1 cellular context compared by ENCODE assay signal in the genomic region with DNA sequence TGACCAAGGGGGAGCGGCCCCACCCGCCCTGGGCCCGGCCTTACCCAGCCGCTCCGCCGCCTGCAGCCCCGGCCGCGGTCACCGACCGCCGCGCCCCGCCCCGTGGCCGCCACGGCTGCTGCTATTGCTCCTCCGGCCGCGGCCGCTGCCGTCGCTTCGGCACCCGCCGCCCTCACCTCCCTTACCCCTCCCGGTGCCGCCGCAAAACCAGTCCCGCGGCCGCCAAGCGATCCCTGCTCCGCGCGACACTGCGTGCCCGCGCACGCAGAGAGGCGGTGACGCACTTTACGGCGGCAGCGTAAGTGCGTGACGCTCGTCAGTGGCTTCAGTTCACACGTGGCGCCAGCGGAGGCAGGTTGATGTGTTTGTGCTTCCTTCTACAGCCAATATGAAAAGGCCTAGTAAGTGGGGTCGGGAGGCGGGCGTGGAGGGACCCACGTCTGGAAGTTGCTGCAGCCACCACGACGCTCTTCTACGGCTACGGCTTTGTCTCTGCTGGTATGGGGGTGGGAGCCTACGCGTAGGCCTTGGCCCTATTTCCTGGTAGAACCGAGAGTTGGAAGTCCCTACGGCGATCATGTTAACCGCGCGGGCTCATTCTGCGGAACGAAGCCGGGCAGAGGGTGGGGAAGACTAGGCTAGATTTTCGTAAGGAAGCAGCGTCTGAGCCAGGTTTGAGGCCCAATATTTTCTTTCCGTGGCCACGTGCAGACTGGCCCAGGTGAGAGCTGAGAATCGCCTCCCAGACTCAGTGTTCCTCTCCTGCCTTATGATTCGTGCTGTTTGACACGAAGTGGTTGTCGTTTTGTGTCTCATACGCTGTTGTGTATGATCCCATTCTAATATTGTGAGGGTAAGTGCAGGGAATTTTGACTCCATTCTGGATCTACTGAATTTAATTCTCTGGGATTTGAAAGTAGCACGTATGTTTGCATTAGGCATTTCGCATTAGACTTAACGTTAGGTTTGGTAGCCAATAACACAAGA.
TF ChIP-seq lines count a peak whose summit lies in the region.

A gene with protein sequence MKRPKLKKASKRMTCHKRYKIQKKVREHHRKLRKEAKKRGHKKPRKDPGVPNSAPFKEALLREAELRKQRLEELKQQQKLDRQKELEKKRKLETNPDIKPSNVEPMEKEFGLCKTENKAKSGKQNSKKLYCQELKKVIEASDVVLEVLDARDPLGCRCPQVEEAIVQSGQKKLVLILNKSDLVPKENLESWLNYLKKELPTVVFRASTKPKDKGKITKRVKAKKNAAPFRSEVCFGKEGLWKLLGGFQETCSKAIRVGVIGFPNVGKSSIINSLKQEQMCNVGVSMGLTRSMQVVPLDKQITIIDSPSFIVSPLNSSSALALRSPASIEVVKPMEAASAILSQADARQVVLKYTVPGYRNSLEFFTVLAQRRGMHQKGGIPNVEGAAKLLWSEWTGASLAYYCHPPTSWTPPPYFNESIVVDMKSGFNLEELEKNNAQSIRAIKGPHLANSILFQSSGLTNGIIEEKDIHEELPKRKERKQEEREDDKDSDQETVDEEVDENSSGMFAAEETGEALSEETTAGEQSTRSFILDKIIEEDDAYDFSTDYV (plus strand): TSS at position 328 of the 987 bp plus-strand sequence. CDS start 61 bp downstream, at position 389.
PBRM1 (minus strand) TSS at position 209 of the 987 bp plus-strand sequence.

TF ChIP-seq in GM12878, 131 proteins besides CTCF, POLR2A, EP300 and RAD21 (continued from another document and continues in another):
- TF ChIP-seq, protein P1, sequence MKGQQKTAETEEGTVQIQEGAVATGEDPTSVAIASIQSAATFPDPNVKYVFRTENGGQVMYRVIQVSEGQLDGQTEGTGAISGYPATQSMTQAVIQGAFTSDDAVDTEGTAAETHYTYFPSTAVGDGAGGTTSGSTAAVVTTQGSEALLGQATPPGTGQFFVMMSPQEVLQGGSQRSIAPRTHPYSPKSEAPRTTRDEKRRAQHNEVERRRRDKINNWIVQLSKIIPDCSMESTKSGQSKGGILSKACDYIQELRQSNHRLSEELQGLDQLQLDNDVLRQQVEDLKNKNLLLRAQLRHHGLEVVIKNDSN (IDR thresholded peaks at IDR 0.05; ENCODE audit: borderline replicate concordance, extremely low read length, insufficient read depth, low read depth, low read length), result peak; percentile 42
- peak; percentile 26; the same call in 1 of the 2 replicates for TF ChIP-seq PAX5 (IDR thresholded peaks at IDR 0.05; ENCODE audit: borderline replicate concordance, low read depth, low read length)
- no peak for TF ChIP-seq FOXM1 (IDR thresholded peaks at IDR 0.05; ENCODE audit: low read depth, low read length)
- TF ChIP-seq ZNF217 (IDR thresholded peaks at IDR 0.05), result no peak
- TF ChIP-seq ETV6 (conservative IDR thresholded peaks at IDR 0.05 in 1 of 2, IDR thresholded peaks at IDR 0.05 in 1 of 2; ENCODE audit: borderline replicate concordance in 1 of 2, low read depth in 1 of 2), result 0 out of 4 replicates have a peak, but pooled peaks of 1 of the 2 experiments have one; percentile 2
- no peak; the same call in 1 of the 2 replicates for TF ChIP-seq NR2C1 (IDR thresholded peaks at IDR 0.05)
- TF ChIP-seq WRNIP1 (IDR thresholded peaks at IDR 0.05; ENCODE audit: borderline replicate concordance, low read depth, low read length), result peak; percentile 67; the same call in 1 of the 2 replicates
- peak; percentile 30; the same call in 1 of the 2 replicates for TF ChIP-seq USF2 (IDR thresholded peaks at IDR 0.05; ENCODE audit: borderline replicate concordance, low read depth, low read length)
- peak; percentile 67 to 87; a peak in 3 of 4 replicates for TF ChIP-seq BHLHE40 (IDR thresholded peaks at IDR 0.05; ENCODE audit: borderline replicate concordance in 1 of 2, low read depth in 2 of 2, low read length in 1 of 2)
- TF ChIP-seq CREB1 (IDR thresholded peaks at IDR 0.05; ENCODE audit: low read depth), result peak; percentile 91
- TF ChIP-seq FOS (IDR thresholded peaks at IDR 0.05; ENCODE audit: borderline replicate concordance, extremely low read depth, insufficient read length), result no peak
- peak; percentile 96 for TF ChIP-seq POLR2AphosphoS2 (IDR thresholded peaks at IDR 0.05; ENCODE audit: low read depth, low read length)
- TF ChIP-seq HSF1 (IDR thresholded peaks at IDR 0.05; ENCODE audit: low read depth, low read length), result no peak
- TF ChIP-seq NBN (IDR thresholded peaks at IDR 0.05), result peak; percentile 84
- peak; percentile 70 for TF ChIP-seq RUNX3 (IDR thresholded peaks at IDR 0.05; ENCODE audit: low read length)
- TF ChIP-seq TCF7 (IDR thresholded peaks at IDR 0.05; ENCODE audit: borderline replicate concordance), result no peak
- TF ChIP-seq, protein P2, sequence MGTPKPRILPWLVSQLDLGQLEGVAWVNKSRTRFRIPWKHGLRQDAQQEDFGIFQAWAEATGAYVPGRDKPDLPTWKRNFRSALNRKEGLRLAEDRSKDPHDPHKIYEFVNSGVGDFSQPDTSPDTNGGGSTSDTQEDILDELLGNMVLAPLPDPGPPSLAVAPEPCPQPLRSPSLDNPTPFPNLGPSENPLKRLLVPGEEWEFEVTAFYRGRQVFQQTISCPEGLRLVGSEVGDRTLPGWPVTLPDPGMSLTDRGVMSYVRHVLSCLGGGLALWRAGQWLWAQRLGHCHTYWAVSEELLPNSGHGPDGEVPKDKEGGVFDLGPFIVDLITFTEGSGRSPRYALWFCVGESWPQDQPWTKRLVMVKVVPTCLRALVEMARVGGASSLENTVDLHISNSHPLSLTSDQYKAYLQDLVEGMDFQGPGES (IDR thresholded peaks at IDR 0.05), result 0 out of 2 replicates have a peak, but pooled peaks have one; percentile 10
- TF ChIP-seq NFYA (IDR thresholded peaks at IDR 0.05; ENCODE audit: borderline replicate concordance, low read depth, low read length), result no peak
- TF ChIP-seq JUNB (IDR thresholded peaks at IDR 0.05), result no peak
- TF ChIP-seq SRF (IDR thresholded peaks at IDR 0.05; ENCODE audit: low read depth in 2 of 2, low read length in 2 of 2), result no peak
- TF ChIP-seq, protein P3, sequence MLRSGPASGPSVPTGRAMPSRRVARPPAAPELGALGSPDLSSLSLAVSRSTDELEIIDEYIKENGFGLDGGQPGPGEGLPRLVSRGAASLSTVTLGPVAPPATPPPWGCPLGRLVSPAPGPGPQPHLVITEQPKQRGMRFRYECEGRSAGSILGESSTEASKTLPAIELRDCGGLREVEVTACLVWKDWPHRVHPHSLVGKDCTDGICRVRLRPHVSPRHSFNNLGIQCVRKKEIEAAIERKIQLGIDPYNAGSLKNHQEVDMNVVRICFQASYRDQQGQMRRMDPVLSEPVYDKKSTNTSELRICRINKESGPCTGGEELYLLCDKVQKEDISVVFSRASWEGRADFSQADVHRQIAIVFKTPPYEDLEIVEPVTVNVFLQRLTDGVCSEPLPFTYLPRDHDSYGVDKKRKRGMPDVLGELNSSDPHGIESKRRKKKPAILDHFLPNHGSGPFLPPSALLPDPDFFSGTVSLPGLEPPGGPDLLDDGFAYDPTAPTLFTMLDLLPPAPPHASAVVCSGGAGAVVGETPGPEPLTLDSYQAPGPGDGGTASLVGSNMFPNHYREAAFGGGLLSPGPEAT (IDR thresholded peaks at IDR 0.05; ENCODE audit: low read depth), result peak; percentile 45
- no peak for TF ChIP-seq BCL11A (IDR thresholded peaks at IDR 0.05; ENCODE audit: low read depth, low read length)
- TF ChIP-seq SREBF2 (IDR thresholded peaks at IDR 0.05; ENCODE audit: low read length), result no peak
- TF ChIP-seq CEBPB (IDR thresholded peaks at IDR 0.05; ENCODE audit: borderline replicate concordance in 1 of 2, low read depth in 2 of 2, low read length in 2 of 2), result no peak
- TF ChIP-seq RFX5 (IDR thresholded peaks at IDR 0.05; ENCODE audit: low read depth, low read length), result no peak
- TF ChIP-seq, protein P4, sequence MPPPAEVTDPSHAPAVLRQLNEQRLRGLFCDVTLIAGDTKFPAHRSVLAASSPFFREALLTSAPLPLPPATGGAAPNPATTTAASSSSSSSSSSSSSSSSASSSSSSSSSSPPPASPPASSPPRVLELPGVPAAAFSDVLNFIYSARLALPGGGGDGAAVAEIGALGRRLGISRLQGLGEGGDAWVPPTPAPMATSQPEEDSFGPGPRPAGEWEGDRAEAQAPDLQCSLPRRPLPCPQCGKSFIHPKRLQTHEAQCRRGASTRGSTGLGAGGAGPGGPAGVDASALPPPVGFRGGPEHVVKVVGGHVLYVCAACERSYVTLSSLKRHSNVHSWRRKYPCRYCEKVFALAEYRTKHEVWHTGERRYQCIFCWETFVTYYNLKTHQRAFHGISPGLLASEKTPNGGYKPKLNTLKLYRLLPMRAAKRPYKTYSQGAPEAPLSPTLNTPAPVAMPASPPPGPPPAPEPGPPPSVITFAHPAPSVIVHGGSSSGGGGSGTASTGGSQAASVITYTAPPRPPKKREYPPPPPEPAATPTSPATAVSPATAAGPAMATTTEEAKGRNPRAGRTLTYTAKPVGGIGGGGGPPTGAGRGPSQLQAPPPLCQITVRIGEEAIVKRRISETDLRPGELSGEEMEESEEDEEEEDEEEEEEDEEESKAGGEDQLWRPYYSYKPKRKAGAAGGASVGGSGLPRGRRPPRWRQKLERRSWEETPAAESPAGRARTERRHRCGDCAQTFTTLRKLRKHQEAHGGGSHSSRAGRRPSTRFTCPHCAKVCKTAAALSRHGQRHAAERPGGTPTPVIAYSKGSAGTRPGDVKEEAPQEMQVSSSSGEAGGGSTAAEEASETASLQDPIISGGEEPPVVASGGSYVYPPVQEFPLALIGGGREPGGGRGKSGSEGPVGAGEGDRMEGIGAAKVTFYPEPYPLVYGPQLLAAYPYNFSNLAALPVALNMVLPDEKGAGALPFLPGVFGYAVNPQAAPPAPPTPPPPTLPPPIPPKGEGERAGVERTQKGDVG (CRISPR knock-in tag; IDR thresholded peaks at IDR 0.05), result no peak
- TF ChIP-seq SREBF1 (IDR thresholded peaks at IDR 0.05; ENCODE audit: low read length), result no peak; the same call in 1 of the 2 replicates
- 0 out of 2 replicates have a peak, but pooled peaks have one; percentile 26 for TF ChIP-seq NFIC (IDR thresholded peaks at IDR 0.05; ENCODE audit: low read depth, low read length)
- TF ChIP-seq, protein P5, sequence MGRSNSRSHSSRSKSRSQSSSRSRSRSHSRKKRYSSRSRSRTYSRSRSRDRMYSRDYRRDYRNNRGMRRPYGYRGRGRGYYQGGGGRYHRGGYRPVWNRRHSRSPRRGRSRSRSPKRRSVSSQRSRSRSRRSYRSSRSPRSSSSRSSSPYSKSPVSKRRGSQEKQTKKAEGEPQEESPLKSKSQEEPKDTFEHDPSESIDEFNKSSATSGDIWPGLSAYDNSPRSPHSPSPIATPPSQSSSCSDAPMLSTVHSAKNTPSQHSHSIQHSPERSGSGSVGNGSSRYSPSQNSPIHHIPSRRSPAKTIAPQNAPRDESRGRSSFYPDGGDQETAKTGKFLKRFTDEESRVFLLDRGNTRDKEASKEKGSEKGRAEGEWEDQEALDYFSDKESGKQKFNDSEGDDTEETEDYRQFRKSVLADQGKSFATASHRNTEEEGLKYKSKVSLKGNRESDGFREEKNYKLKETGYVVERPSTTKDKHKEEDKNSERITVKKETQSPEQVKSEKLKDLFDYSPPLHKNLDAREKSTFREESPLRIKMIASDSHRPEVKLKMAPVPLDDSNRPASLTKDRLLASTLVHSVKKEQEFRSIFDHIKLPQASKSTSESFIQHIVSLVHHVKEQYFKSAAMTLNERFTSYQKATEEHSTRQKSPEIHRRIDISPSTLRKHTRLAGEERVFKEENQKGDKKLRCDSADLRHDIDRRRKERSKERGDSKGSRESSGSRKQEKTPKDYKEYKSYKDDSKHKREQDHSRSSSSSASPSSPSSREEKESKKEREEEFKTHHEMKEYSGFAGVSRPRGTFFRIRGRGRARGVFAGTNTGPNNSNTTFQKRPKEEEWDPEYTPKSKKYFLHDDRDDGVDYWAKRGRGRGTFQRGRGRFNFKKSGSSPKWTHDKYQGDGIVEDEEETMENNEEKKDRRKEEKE (IDR thresholded peaks at IDR 0.05), result no peak
- TF ChIP-seq, protein P6, sequence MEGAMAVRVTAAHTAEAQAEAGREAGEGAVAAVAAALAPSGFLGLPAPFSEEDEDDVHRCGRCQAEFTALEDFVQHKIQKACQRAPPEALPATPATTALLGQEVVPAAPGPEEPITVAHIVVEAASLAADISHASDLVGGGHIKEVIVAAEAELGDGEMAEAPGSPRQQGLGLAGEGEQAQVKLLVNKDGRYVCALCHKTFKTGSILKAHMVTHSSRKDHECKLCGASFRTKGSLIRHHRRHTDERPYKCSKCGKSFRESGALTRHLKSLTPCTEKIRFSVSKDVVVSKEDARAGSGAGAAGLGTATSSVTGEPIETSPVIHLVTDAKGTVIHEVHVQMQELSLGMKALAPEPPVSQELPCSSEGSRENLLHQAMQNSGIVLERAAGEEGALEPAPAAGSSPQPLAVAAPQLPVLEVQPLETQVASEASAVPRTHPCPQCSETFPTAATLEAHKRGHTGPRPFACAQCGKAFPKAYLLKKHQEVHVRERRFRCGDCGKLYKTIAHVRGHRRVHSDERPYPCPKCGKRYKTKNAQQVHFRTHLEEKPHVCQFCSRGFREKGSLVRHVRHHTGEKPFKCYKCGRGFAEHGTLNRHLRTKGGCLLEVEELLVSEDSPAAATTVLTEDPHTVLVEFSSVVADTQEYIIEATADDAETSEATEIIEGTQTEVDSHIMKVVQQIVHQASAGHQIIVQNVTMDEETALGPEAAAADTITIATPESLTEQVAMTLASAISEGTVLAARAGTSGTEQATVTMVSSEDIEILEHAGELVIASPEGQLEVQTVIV (IDR thresholded peaks at IDR 0.05; ENCODE audit: borderline replicate concordance, partially characterized antibody), result peak; percentile 99
- peak; percentile 82 for TF ChIP-seq GATAD2B (conservative IDR thresholded peaks at IDR 0.05; ENCODE audit: low read depth)
- TF ChIP-seq POU2F2 (IDR thresholded peaks at IDR 0.05; ENCODE audit: borderline replicate concordance, low read depth, low read length), result peak; percentile 66; the same call in 2 of the 3 replicates
